8 cellular contexts compared by ENCODE assay signal in the genomic region with DNA sequence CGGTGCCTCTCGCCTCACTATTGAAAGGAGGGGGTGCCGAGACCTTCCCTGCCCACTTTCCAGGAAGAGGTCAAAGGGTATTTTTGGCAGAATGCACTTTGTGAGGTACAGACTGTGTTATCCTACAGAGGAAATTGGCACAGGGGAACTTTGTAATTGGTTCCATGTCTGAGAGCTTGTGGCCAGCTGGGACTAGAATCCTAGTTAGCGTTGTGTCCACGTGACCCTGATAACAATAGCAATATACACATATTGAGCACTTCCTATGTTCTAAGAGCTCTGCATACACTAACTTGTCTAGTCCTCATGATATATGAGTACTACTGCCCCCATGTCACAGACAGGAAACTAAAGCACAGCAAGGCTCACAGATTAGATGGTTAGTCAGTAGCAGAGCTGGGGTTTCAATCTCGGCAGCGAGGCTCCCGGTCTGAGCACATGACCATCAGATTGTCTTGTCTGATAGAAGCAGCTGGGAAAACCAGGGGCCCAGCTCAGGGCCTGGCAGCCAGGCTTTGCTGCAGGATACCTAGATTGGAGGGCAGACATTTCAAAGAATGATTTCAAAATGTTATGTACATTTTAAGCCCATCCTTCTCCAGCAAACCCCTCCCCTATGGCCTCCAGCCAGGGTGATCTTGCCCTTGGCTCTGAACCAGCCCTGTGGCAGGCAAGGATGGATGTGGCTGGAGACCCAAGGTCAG. TPM values are rescaled to one million over a fixed set of nuclear protein-coding genes. Genes with fewer than 3 reads are reported as not detected.
DNase-seq lines count a peak whose midpoint lies in the region; ATAC-seq and TF ChIP-seq lines count a peak whose summit lies in the region.

No MANE protein-coding gene starts in this region.

- no peaks in the 10 kb centered on the region for H3K27me3 Mint-ChIP-seq in activated T-cell treated with anti-CD3 and anti-CD28 coated beads, Interleukin-2, amount 50 U/mL, for 72 hours (ENCODE audit: low read depth)
- no peaks in the 10 kb centered on the region for H3K27me3 Mint-ChIP-seq in glutamatergic neuron (ENCODE audit: unreplicated experiment)

- peaks cover 5 to 14% of the 10 kb centered on the region in 2 donors for H3K36me3 Mint-ChIP-seq in activated T-cell treated with anti-CD3 and anti-CD28 coated beads, Interleukin-2, amount 50 U/mL, for 72 hours (ENCODE audit: insufficient read depth in 2 of 2)
- no peaks in the 10 kb centered on the region for H3K36me3 Mint-ChIP-seq in glutamatergic neuron (ENCODE audit: unreplicated experiment)

- peaks cover 32% of the 10 kb centered on the region for H3K4me1 ChIP-seq in BE2C

- ATAC-seq in GM19043 (IDR thresholded peaks at IDR 0.05; ENCODE audit: low read depth, unreplicated experiment): peak; percentile 91
- peak; percentile 85 for ATAC-seq in HG03135 (IDR thresholded peaks at IDR 0.05; ENCODE audit: unreplicated experiment)
- peak; percentile 80 to 84 for ATAC-seq in activated T-cell treated with anti-CD3 and anti-CD28 coated beads, Interleukin-2, amount 50 U/mL, for 72 hours (replicated peaks in 1 of 2)
- ATAC-seq in sciatic nerve: peak; percentile 50

- H3K4me3 Mint-ChIP-seq in activated T-cell treated with anti-CD3 and anti-CD28 coated beads, Interleukin-2, amount 50 U/mL, for 72 hours: peak overlapping the region; percentile 77 to 85
- peak overlapping the region; percentile 36 for H3K4me3 Mint-ChIP-seq in glutamatergic neuron (ENCODE audit: unreplicated experiment)

- peak overlapping the region; percentile 12; the same call in 1 of the 2 replicates for H3K4me3 ChIP-seq in BE2C (ENCODE audit: low read depth, low read length)

- TF ChIP-seq CTCF in BE2C (IDR thresholded peaks at IDR 0.05; ENCODE audit: low read depth, low read length) (no peak), glutamatergic neuron (IDR thresholded peaks at IDR 0.05; ENCODE audit: partially characterized antibody, unreplicated experiment) (no peak)

- no peaks in the 10 kb centered on the region for H3K36me3 ChIP-seq in BE2C

- DNase-seq in BE2C (peak; percentile 87), NCI-H526 (lab: John Stamatoyannopoulos, UW) (peak; percentile 49 to 59), glutamatergic neuron (no peak), sciatic nerve (ENCODE audit: low spot score) (peak; percentile 64), SKM-1 (lab: John Stamatoyannopoulos, UW; ENCODE audit: unreplicated experiment) (no peak)
- peak; percentile 59 to 67 for DNase-seq in activated T-cell treated with anti-CD3 and anti-CD28 coated beads, Interleukin-2, amount 50 U/mL, for 72 hours

- intact Hi-C loops in sciatic nerve (cut with DNase I): no loop called here

- H3K27me3 ChIP-seq in BE2C: no peaks in the 10 kb centered on the region

- H3K27ac Mint-ChIP-seq in activated T-cell treated with anti-CD3 and anti-CD28 coated beads, Interleukin-2, amount 50 U/mL, for 72 hours: peak overlapping the region; percentile 67
- H3K27ac Mint-ChIP-seq in glutamatergic neuron (ENCODE audit: unreplicated experiment): no peak overlapping the region

- H3K9me3 Mint-ChIP-seq in activated T-cell treated with anti-CD3 and anti-CD28 coated beads, Interleukin-2, amount 50 U/mL, for 72 hours: no peaks in the 10 kb centered on the region
- H3K9me3 Mint-ChIP-seq in glutamatergic neuron (ENCODE audit: unreplicated experiment): peaks cover 2% of the 10 kb centered on the region

- H3K4me1 Mint-ChIP-seq in activated T-cell treated with anti-CD3 and anti-CD28 coated beads, Interleukin-2, amount 50 U/mL, for 72 hours (ENCODE audit: low read depth): peaks cover 53% of the 10 kb centered on the region
- H3K4me1 Mint-ChIP-seq in glutamatergic neuron (ENCODE audit: low read depth, unreplicated experiment): peaks cover 24% of the 10 kb centered on the region

- no peaks in the 10 kb centered on the region for H3K9me3 ChIP-seq in BE2C

RNA-seq across cellular contexts. Expression of a gene that starts 1.4 kb away (rescaled TPM):
- 9.0 TPM for polyA plus RNA-seq in BE2C (2012; ENCODE audit: insufficient read depth, insufficient read length, low read depth)
- total RNA-seq in activated T-cell treated with anti-CD3 and anti-CD28 coated beads, Interleukin-2, amount 50 U/mL, for 72 hours: 10 to 100 TPM; 50.7 to 68.2 TPM
- total RNA-seq in glutamatergic neuron (ENCODE audit: unreplicated experiment): 4.2 TPM
- total RNA-seq in sciatic nerve: 12.8 TPM

Comparison
In these comparisons a context has a peak if more than half of its experiments do, and no peak if none do; other contexts are left out.
1. DNase-seq: peak in BE2C (single experiment), NCI-H526 (2 of 2), activated T-cell treated with anti-CD3 and anti-CD28 coated beads, Interleukin-2, amount 50 U/mL, for 72 hours (2 of 2) and sciatic nerve (single experiment); none in glutamatergic neuron (single experiment) and SKM-1 (single experiment).
2. Peak in every context shown above with its lines, with median percentiles within 50 percentile points of each other: ATAC-seq.